In the genomic region with DNA sequence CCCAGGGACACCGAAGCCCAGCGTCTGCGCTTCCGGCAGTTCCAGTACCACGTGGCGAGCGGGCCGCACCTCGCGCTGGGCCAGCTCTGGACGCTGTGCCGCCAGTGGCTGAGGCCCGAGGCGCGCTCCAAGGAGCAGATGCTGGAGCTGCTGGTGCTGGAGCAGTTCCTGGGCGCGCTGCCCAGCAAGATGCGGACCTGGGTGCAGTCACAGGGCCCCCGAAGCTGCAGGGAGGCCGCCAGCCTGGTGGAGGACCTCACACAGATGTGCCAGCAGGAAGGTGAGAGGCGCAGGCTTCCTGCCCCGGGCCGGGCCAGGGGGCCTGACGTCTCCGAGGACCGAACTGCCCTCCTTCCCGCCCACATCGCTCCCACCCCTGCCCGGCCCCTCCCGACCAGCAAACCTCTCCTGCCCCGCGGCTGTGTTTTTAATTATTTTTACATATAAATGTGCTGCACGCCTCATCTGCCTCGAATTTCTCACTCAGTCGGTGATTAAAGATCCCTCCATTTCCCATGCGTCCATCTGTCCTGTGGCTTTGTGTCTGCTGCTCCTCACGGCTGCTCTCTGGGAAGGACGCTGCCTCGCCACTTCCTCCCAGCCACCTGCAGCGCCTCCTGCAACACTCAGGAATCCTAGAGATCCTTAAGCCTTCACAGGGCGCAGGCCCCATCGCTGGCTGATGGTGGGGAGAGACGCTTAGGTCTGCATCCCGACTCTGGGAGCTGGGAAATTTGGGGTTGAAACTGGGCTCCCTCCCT, we compare ENCODE assay signal across 23 cellular contexts. TPM values are rescaled to one million over a fixed set of nuclear protein-coding genes. Genes with fewer than 3 reads are reported as not detected.
DNase-seq lines count a peak whose midpoint lies in the region; TF ChIP-seq lines count a peak whose summit lies in the region.
"Had no signal": no experiment of that assay in that cellular context is flagged by ENCODE, and none has a peak within 500 bp of the region (broad histone marks: within the 10 kb centered on the region; RNA-seq: fewer than 3 reads in every experiment).

No MANE protein-coding gene starts in this region.

- CTCF ChIA-PET in CD8-positive, alpha-beta memory T cell (lab: Charles Lee), result no interaction called here

- peaks cover 1 to 20% (median 3%) of the 10 kb centered on the region in 3 donors for H3K36me3 Mint-ChIP-seq in CD8-positive, alpha-beta memory T cell

- peak in 2 of 3 experiments; percentile 48 to 59 for DNase-seq in NCI-H1417 (lab: John Stamatoyannopoulos, UW)
- DNase-seq in NCI-H1417 treated with DMSO at 0.1 percent for 48 hours (lab: John Stamatoyannopoulos, UW), result no peak
- DNase-seq in NCI-H1092 (lab: John Stamatoyannopoulos, UW), result peak; percentile 36
- peak; percentile 80 for DNase-seq in osteoblast (ENCODE audit: insufficient read length, low spot score, missing footprints)
- DNase-seq in brain microvascular endothelial cell, result no peak
- DNase-seq in CD8-positive, alpha-beta memory T cell, result no peak
- no peak for DNase-seq in H4 (ENCODE audit: low spot score)
- DNase-seq: 8988T; activated CD4-positive, alpha-beta T cell treated with anti-CD3 and anti-CD28 coated beads, Interleukin-2, amount 50 U/mL, for 48 hours; activated naive CD8-positive, alpha-beta T cell treated with anti-CD3 and anti-CD28 coated beads, Interleukin-2, amount 10 ng/mL, durations not matched to agents 7 days and 5 days; activated T-cell treated with anti-CD3 and anti-CD28 coated beads, Interleukin-2, amount 50 U/mL, for 4 hours; EL; erythroblast; KBM-7; NCI-H510A; spleen had no signal

- H3K27ac Mint-ChIP-seq in CD8-positive, alpha-beta memory T cell, result no peak overlapping the region
- H3K27ac Mint-ChIP-seq: activated naive CD8-positive, alpha-beta T cell treated with anti-CD3 and anti-CD28 coated beads, Interleukin-2, amount 10 ng/mL, durations not matched to agents 7 days and 5 days; stimulated activated memory B cell treated with anti-CD40 and anti-IgM and Interleukin-4, amounts not matched to agents 10 μg/mL and 1 μg/mL and 100 μg/mL, for 72 hours had no signal

- H3K27me3 ChIP-seq in endocrine pancreas (ENCODE audit: control insufficient read depth, insufficient read depth, low read length) (no peaks in the 10 kb centered on the region), osteoblast (ENCODE audit: insufficient read depth, low read length) (no peaks in the 10 kb centered on the region), brain microvascular endothelial cell (replicated peaks) (no peaks in the 10 kb centered on the region)
- H3K27me3 ChIP-seq in CD8-positive, alpha-beta memory T cell (ENCODE audit: insufficient read depth, low read length, poor library complexity, severe bottlenecking), result no peaks in the 10 kb centered on the region
- H3K27me3 ChIP-seq: ovary had no signal

- H2AFZ ChIP-seq in osteoblast (ENCODE audit: low read length), result no peak overlapping the region

- TF ChIP-seq CTCF in osteoblast (IDR thresholded peaks at IDR 0.05; ENCODE audit: extremely low read depth, low read depth, low read length) (no peak), brain microvascular endothelial cell (IDR thresholded peaks at IDR 0.05; ENCODE audit: low read depth, low read length, missing control alignments) (no peak)

- H3K4me1 ChIP-seq in endocrine pancreas (ENCODE audit: control insufficient read depth, insufficient read depth, low read length) (no peaks in the 10 kb centered on the region), osteoblast (ENCODE audit: insufficient read depth, low read length) (no peaks in the 10 kb centered on the region)
- H3K4me1 ChIP-seq in CD8-positive, alpha-beta memory T cell (ENCODE audit: insufficient read depth, low read length), result no peaks in the 10 kb centered on the region

- peaks cover 23 to 43% of the 10 kb centered on the region in 2 donors for H3K27me3 Mint-ChIP-seq in CD8-positive, alpha-beta memory T cell

- H3K9me3 Mint-ChIP-seq in CD8-positive, alpha-beta memory T cell, result peaks cover 17 to 61% (median 45%) of the 10 kb centered on the region in 5 donors

- H3K4me3 ChIP-seq in endocrine pancreas (ENCODE audit: control insufficient read depth, insufficient read depth, low read length) (no peak overlapping the region), osteoblast (ENCODE audit: insufficient read depth, low read length) (no peak overlapping the region), brain microvascular endothelial cell (ENCODE audit: low read depth, low read length) (no peak overlapping the region)
- no peak overlapping the region for H3K4me3 ChIP-seq in CD8-positive, alpha-beta memory T cell (ENCODE audit: low read length)
- H3K4me3 ChIP-seq: GM12878, ovary, spleen, upper lobe of left lung had no signal

- peaks cover 0 to 4% (median 0%) of the 10 kb centered on the region in 3 donors for H3K4me1 Mint-ChIP-seq in CD8-positive, alpha-beta memory T cell
- H3K4me1 Mint-ChIP-seq: stimulated activated memory B cell treated with anti-CD40 and anti-IgM and Interleukin-4, amounts not matched to agents 10 μg/mL and 1 μg/mL and 100 μg/mL, for 72 hours had no signal

- H3K9me3 ChIP-seq in endocrine pancreas (ENCODE audit: control insufficient read depth, low read length) (no peaks in the 10 kb centered on the region), osteoblast (ENCODE audit: low read depth, low read length) (no peaks in the 10 kb centered on the region)
- no peaks in the 10 kb centered on the region for H3K9me3 ChIP-seq in CD8-positive, alpha-beta memory T cell (ENCODE audit: low read length)

- in situ Hi-C loops in brain microvascular endothelial cell (cut with HindIII; ENCODE audit: low pct_ligation_motif_present, low sequenced_read_pairs), result no loop called here

- no peak overlapping the region for H3K27ac ChIP-seq in osteoblast (ENCODE audit: low read depth, low read length)
- H3K27ac ChIP-seq in brain microvascular endothelial cell, result no peak overlapping the region
- no peak overlapping the region for H3K27ac ChIP-seq in CD8-positive, alpha-beta memory T cell (ENCODE audit: low read depth, low read length)
- H3K27ac ChIP-seq: ovary, spleen, upper lobe of left lung had no signal

- no peaks in the 10 kb centered on the region for H3K79me2 ChIP-seq in osteoblast (ENCODE audit: insufficient read depth, low read length)

- no peak overlapping the region for H3K4me3 Mint-ChIP-seq in CD8-positive, alpha-beta memory T cell
- H3K4me3 Mint-ChIP-seq: activated naive CD8-positive, alpha-beta T cell treated with anti-CD3 and anti-CD28 coated beads, Interleukin-2, amount 10 ng/mL, durations not matched to agents 7 days and 5 days; activated T-cell treated with anti-CD3 and anti-CD28 coated beads, Interleukin-2, amount 50 U/mL, for 4 hours; stimulated activated memory B cell treated with anti-CD40 and anti-IgM and Interleukin-4, amounts not matched to agents 10 μg/mL and 1 μg/mL and 100 μg/mL, for 72 hours had no signal

- peak overlapping the region; percentile 21 for H3K9ac ChIP-seq in endocrine pancreas (ENCODE audit: control insufficient read depth, insufficient read depth, low read length)

- H3K36me3 ChIP-seq in endocrine pancreas (ENCODE audit: control insufficient read depth, insufficient read depth, low read length), result no peaks in the 10 kb centered on the region
- H3K36me3 ChIP-seq in osteoblast (ENCODE audit: insufficient read depth, low read length), result no peaks in the 10 kb centered on the region
- no peaks in the 10 kb centered on the region for H3K36me3 ChIP-seq in brain microvascular endothelial cell (replicated peaks)
- no peaks in the 10 kb centered on the region for H3K36me3 ChIP-seq in CD8-positive, alpha-beta memory T cell (ENCODE audit: insufficient read depth, low read length)
- H3K36me3 ChIP-seq: ovary, spleen, upper lobe of left lung had no signal

- H3K4me2 ChIP-seq in osteoblast (ENCODE audit: insufficient read depth, low read length), result no peak overlapping the region

- POLR2A ChIA-PET in CD8-positive, alpha-beta memory T cell (lab: Charles Lee), result no interaction called here

- no peaks in the 10 kb centered on the region for H4K20me1 ChIP-seq in osteoblast (ENCODE audit: insufficient read depth, low read length)

RNA-seq across cellular contexts. Expression of gene ZSCAN1, which starts 4.3 kb away (rescaled TPM):
- total RNA-seq in osteoblast, result 0.36 TPM in 1 of 2 replicates, not detected in the other
- total RNA-seq in CD8-positive, alpha-beta memory T cell, result not detected
- not detected for polyA plus RNA-seq in CD8-positive, alpha-beta memory T cell
- 1.8 TPM in 1 of 2 replicates, not detected in the other for total RNA-seq in H4 (2014; rRNA removed; shearing (Covaris generic))
- total RNA-seq: activated naive CD8-positive, alpha-beta T cell treated with anti-CD3 and anti-CD28 coated beads, Interleukin-2, amount 10 ng/mL, durations not matched to agents 7 days and 5 days; activated T-cell treated with anti-CD3 and anti-CD28 coated beads, Interleukin-2, amount 50 U/mL, for 4 hours; glomerular endothelial cell; GM12878; spleen had no signal
- polyA plus RNA-seq: GM12878, keratinocyte had no signal

RNA-seq across cellular contexts. Expression of gene ZNF135, which starts 21.0 kb away (rescaled TPM):
- total RNA-seq in osteoblast, result 6.5 and 8.3 TPM in 2 replicates
- total RNA-seq in CD8-positive, alpha-beta memory T cell, result 1 to 10 TPM; 1.0 to 1.4 TPM
- polyA plus RNA-seq in CD8-positive, alpha-beta memory T cell, result 1.4 TPM
- not detected in 2 replicates for total RNA-seq in H4 (2014; rRNA removed; shearing (Covaris generic))
- total RNA-seq: GM12878 had no signal

RNA-seq across cellular contexts. Expression of gene ZNF606, which starts 35.5 kb away (rescaled TPM):
- total RNA-seq in osteoblast, result 16.3 and 17.4 TPM in 2 replicates
- 1 to 10 TPM; 8.2 to 8.7 TPM for total RNA-seq in CD8-positive, alpha-beta memory T cell
- 3.9 TPM for polyA plus RNA-seq in CD8-positive, alpha-beta memory T cell
- 6.5 and 7.7 TPM in 2 replicates for total RNA-seq in H4 (2014; rRNA removed; shearing (Covaris generic))

RNA-seq across cellular contexts. Expression of gene ZSCAN18, which starts 59.9 kb away (rescaled TPM):
- 49.8 and 60.4 TPM in 2 replicates for total RNA-seq in osteoblast
- 10 to 100 TPM; 22.4 to 24.0 TPM for total RNA-seq in CD8-positive, alpha-beta memory T cell
- polyA plus RNA-seq in CD8-positive, alpha-beta memory T cell, result 21.4 TPM
- total RNA-seq in H4 (2014; rRNA removed; shearing (Covaris generic)), result 2.2 and 3.8 TPM in 2 replicates

Comparison
In these comparisons a context has a peak if more than half of its experiments do, and no peak if none do; other contexts are left out.
1. DNase-seq: peak in NCI-H1417 (2 of 3), NCI-H1092 (single experiment) and osteoblast (single experiment); none in NCI-H1417 treated with DMSO at 0.1 percent for 48 hours (single experiment), brain microvascular endothelial cell (single experiment), CD8-positive, alpha-beta memory T cell (0 of 5) and H4 (single experiment).